ENCODE assay signal across 16 cellular contexts in genomic region chr20:48478370-48478769, GRCh38.
DNase-seq lines count a peak whose midpoint lies in the region; ATAC-seq, FAIRE-seq and TF ChIP-seq lines count a peak whose summit lies in the region.
"Had no signal": no experiment of that assay in that cellular context is flagged by ENCODE, and none has a peak within 500 bp of the region (broad histone marks: within the 10 kb centered on the region; RNA-seq: fewer than 3 reads in every experiment).

No MANE protein-coding gene starts in this region.

- peaks cover 39% of the 10 kb centered on the region for H3K27me3 Mint-ChIP-seq in activated CD4-positive, alpha-beta memory T cell treated with anti-CD3 and anti-CD28 coated beads, Interleukin-2, amount 10 ng/mL, durations not matched to agents 7 days and 5 days
- peaks cover 25% of the 10 kb centered on the region for H3K27me3 Mint-ChIP-seq in activated CD4-positive, alpha-beta memory T cell treated with anti-CD3 and anti-CD28 coated beads for 36 hours

- ATAC-seq in stimulated activated effector memory CD8-positive, alpha-beta T cell treated with anti-CD3 and anti-CD28 coated beads, Interleukin-12 subunit alpha, Interleukin-12 subunit beta, amount 100 ng/mL, for 72 hours = peak; percentile 52

- H3K27ac Mint-ChIP-seq in activated CD4-positive, alpha-beta memory T cell treated with anti-CD3 and anti-CD28 coated beads, Interleukin-2, amount 10 ng/mL, durations not matched to agents 7 days and 5 days = no peak overlapping the region
- no peak overlapping the region for H3K27ac Mint-ChIP-seq in activated CD4-positive, alpha-beta memory T cell treated with anti-CD3 and anti-CD28 coated beads for 36 hours
- no peak overlapping the region for H3K27ac Mint-ChIP-seq in stimulated activated effector memory CD8-positive, alpha-beta T cell treated with anti-CD3 and anti-CD28 coated beads, Interleukin-12 subunit alpha, Interleukin-12 subunit beta, amount 100 ng/mL, for 72 hours
- H3K27ac Mint-ChIP-seq: CD4-positive, alpha-beta T cell had no signal

- no peak overlapping the region for H3K4me3 Mint-ChIP-seq in activated CD4-positive, alpha-beta memory T cell treated with anti-CD3 and anti-CD28 coated beads, Interleukin-2, amount 10 ng/mL, durations not matched to agents 7 days and 5 days
- H3K4me3 Mint-ChIP-seq in activated CD4-positive, alpha-beta memory T cell treated with anti-CD3 and anti-CD28 coated beads for 36 hours = no peak overlapping the region
- H3K4me3 Mint-ChIP-seq in stimulated activated effector memory CD8-positive, alpha-beta T cell treated with anti-CD3 and anti-CD28 coated beads, Interleukin-12 subunit alpha, Interleukin-12 subunit beta, amount 100 ng/mL, for 72 hours = no peak overlapping the region
- H3K4me3 Mint-ChIP-seq: CD4-positive, alpha-beta T cell had no signal

- TF ChIP-seq CTCF in GM10248 (IDR thresholded peaks at IDR 0.05; ENCODE audit: control extremely low read depth, extremely low read depth, low read depth, missing control alignments) = no peak

- peaks cover 6% of the 10 kb centered on the region for H3K4me1 Mint-ChIP-seq in activated CD4-positive, alpha-beta memory T cell treated with anti-CD3 and anti-CD28 coated beads, Interleukin-2, amount 10 ng/mL, durations not matched to agents 7 days and 5 days
- no peaks in the 10 kb centered on the region for H3K4me1 Mint-ChIP-seq in activated CD4-positive, alpha-beta memory T cell treated with anti-CD3 and anti-CD28 coated beads for 36 hours (ENCODE audit: low read depth)
- peaks cover 6% of the 10 kb centered on the region for H3K4me1 Mint-ChIP-seq in stimulated activated effector memory CD8-positive, alpha-beta T cell treated with anti-CD3 and anti-CD28 coated beads, Interleukin-12 subunit alpha, Interleukin-12 subunit beta, amount 100 ng/mL, for 72 hours

- intact Hi-C loops in activated CD4-positive, alpha-beta memory T cell treated with anti-CD3 and anti-CD28 coated beads for 36 hours (cut with micrococcal nuclease) = no loop called here

- CTCF ChIA-PET in activated CD4-positive, alpha-beta memory T cell treated with anti-CD3 and anti-CD28 coated beads, Interleukin-2, amount 10 ng/mL, durations not matched to agents 7 days and 5 days (lab: Charles Lee) = no interaction called here
- CTCF ChIA-PET in activated CD4-positive, alpha-beta memory T cell treated with anti-CD3 and anti-CD28 coated beads for 36 hours (lab: Charles Lee) = interaction anchor here (0.6 kb wide), 1 partner anchor 9 kb away, joined by 3 read pairs; no protein-coding TSS in a partner anchor
- CTCF ChIA-PET in GM10248 (lab: Yijun Ruan, JAX) = interaction anchor here (1.0 to 1.6 kb wide), 4 partner anchors 10 to 142 kb away, joined by 3 to 5 read pairs (median 3); no protein-coding TSS in a partner anchor

- POLR2A ChIA-PET in activated CD4-positive, alpha-beta memory T cell treated with anti-CD3 and anti-CD28 coated beads, Interleukin-2, amount 10 ng/mL, durations not matched to agents 7 days and 5 days (lab: Charles Lee) = no interaction called here
- POLR2A ChIA-PET in activated CD4-positive, alpha-beta memory T cell treated with anti-CD3 and anti-CD28 coated beads for 36 hours (lab: Charles Lee) = no interaction called here
- POLR2A ChIA-PET in GM10248 (lab: Yijun Ruan, JAX) = no interaction called here

- no peaks in the 10 kb centered on the region for H3K9me3 Mint-ChIP-seq in activated CD4-positive, alpha-beta memory T cell treated with anti-CD3 and anti-CD28 coated beads, Interleukin-2, amount 10 ng/mL, durations not matched to agents 7 days and 5 days
- no peaks in the 10 kb centered on the region for H3K9me3 Mint-ChIP-seq in activated CD4-positive, alpha-beta memory T cell treated with anti-CD3 and anti-CD28 coated beads for 36 hours
- H3K9me3 Mint-ChIP-seq in stimulated activated effector memory CD8-positive, alpha-beta T cell treated with anti-CD3 and anti-CD28 coated beads, Interleukin-12 subunit alpha, Interleukin-12 subunit beta, amount 100 ng/mL, for 72 hours = peaks cover 4% of the 10 kb centered on the region
- H3K9me3 Mint-ChIP-seq: CD4-positive, alpha-beta T cell had no signal

- no peaks in the 10 kb centered on the region for H3K36me3 Mint-ChIP-seq in activated CD4-positive, alpha-beta memory T cell treated with anti-CD3 and anti-CD28 coated beads, Interleukin-2, amount 10 ng/mL, durations not matched to agents 7 days and 5 days (ENCODE audit: low read depth)
- no peaks in the 10 kb centered on the region for H3K36me3 Mint-ChIP-seq in activated CD4-positive, alpha-beta memory T cell treated with anti-CD3 and anti-CD28 coated beads for 36 hours
- no peaks in the 10 kb centered on the region for H3K36me3 Mint-ChIP-seq in stimulated activated effector memory CD8-positive, alpha-beta T cell treated with anti-CD3 and anti-CD28 coated beads, Interleukin-12 subunit alpha, Interleukin-12 subunit beta, amount 100 ng/mL, for 72 hours

- FAIRE-seq in GM18507 (lab: Jason Lieb, UNC) = peak; percentile 31
- FAIRE-seq: G401.6 had no signal

- DNase-seq in activated CD4-positive, alpha-beta memory T cell treated with anti-CD3 and anti-CD28 coated beads, Interleukin-2, amount 10 ng/mL, durations not matched to agents 7 days and 5 days = peak; percentile 31
- no peak for DNase-seq in activated CD4-positive, alpha-beta memory T cell treated with anti-CD3 and anti-CD28 coated beads for 36 hours
- DNase-seq in GM10248 (ENCODE audit: extremely low spot score) = peak; percentile 49
- DNase-seq in GM18507 (ENCODE audit: extremely low spot score, insufficient read length, low read depth) = no peak
- peak in 1 of 2 donors; percentile 56 for DNase-seq in stimulated activated effector memory CD8-positive, alpha-beta T cell treated with anti-CD3 and anti-CD28 coated beads, Interleukin-12 subunit alpha, Interleukin-12 subunit beta, amount 100 ng/mL, for 72 hours (ENCODE audit: low spot score in 2 of 2)
- no peak for DNase-seq in epidermal melanocyte (ENCODE audit: insufficient read length, low spot score)
- no peak for DNase-seq in C1 segment of cervical spinal cord (lab: John Stamatoyannopoulos, UW)
- DNase-seq: AML-193; CD4-positive, alpha-beta T cell; DMS79 treated with DMSO at 0.1 percent for 48 hours; EL; HCEC 1CT; IMR-90; Kasumi-1; KBM-7 had no signal

Comparison
In these comparisons a context has a peak if more than half of its experiments do, and no peak if none do; other contexts are left out.
1. DNase-seq: peak in activated CD4-positive, alpha-beta memory T cell treated with anti-CD3 and anti-CD28 coated beads, Interleukin-2, amount 10 ng/mL, durations not matched to agents 7 days and 5 days (single experiment) and GM10248 (single experiment); none in activated CD4-positive, alpha-beta memory T cell treated with anti-CD3 and anti-CD28 coated beads for 36 hours (single experiment), GM18507 (single experiment), epidermal melanocyte (single experiment) and C1 segment of cervical spinal cord (0 of 14).